In genomic region chr10:132373241-132373955, GRCh38 we compare ENCODE assay signal across 16 cellular contexts. TPM values are rescaled to one million over a fixed set of nuclear protein-coding genes. Genes with fewer than 3 reads are reported as not detected.
DNase-seq lines count a peak whose midpoint lies in the region; ATAC-seq and TF ChIP-seq lines count a peak whose summit lies in the region.
"Had no signal": no experiment of that assay in that cellular context is flagged by ENCODE, and none has a peak within 500 bp of the region (broad histone marks: within the 10 kb centered on the region; RNA-seq: fewer than 3 reads in every experiment).

No MANE protein-coding gene starts in this region.

- no peaks in the 10 kb centered on the region for H3K79me2 ChIP-seq in GM23338 (replicated peaks; ENCODE audit: insufficient read depth)

- no peaks in the 10 kb centered on the region for H3K36me3 Mint-ChIP-seq in GM23338 (ENCODE audit: low read depth)

- no peaks in the 10 kb centered on the region for H4K20me1 ChIP-seq in GM23338 (replicated peaks; ENCODE audit: insufficient read depth)

- H3K36me3 ChIP-seq in RWPE2 (ENCODE audit: low read depth) (no peaks in the 10 kb centered on the region), lower lobe of right lung (no peaks in the 10 kb centered on the region), tibial artery (peaks cover 0 to 12% (median 0%) of the 10 kb centered on the region in 3 donors), GM23338 (ENCODE audit: insufficient read depth) (no peaks in the 10 kb centered on the region)

- no peaks in the 10 kb centered on the region for H3F3A ChIP-seq in GM23338 (replicated peaks; ENCODE audit: low read depth)

- ATAC-seq in RWPE2 (ENCODE audit: low read depth) (no peak), lower lobe of right lung (no peak), GM19035 (IDR thresholded peaks at IDR 0.05; ENCODE audit: unreplicated experiment) (no peak), GM18867 (IDR thresholded peaks at IDR 0.05; ENCODE audit: unreplicated experiment) (no peak), GM23338 (no peak)
- ATAC-seq: HCT116 had no signal

- no peak overlapping the region for H2AFZ ChIP-seq in GM23338

- H3K27ac ChIP-seq in RWPE2 (ENCODE audit: poor library complexity, severe bottlenecking) (no peak overlapping the region), lower lobe of right lung (no peak overlapping the region), tibial artery (no peak overlapping the region), GM23338 (ENCODE audit: low read depth) (no peak overlapping the region)

- H3K4me3 ChIP-seq in RWPE2 (ENCODE audit: severe bottlenecking) = no peak overlapping the region
- no peak overlapping the region for H3K4me3 ChIP-seq in lower lobe of right lung
- no peak overlapping the region for H3K4me3 ChIP-seq in tibial artery
- H3K4me3 ChIP-seq in GM23338 = no peak overlapping the region

- H3K27me3 ChIP-seq in RWPE2 (ENCODE audit: insufficient read depth, poor library complexity, severe bottlenecking) = no peaks in the 10 kb centered on the region
- no peaks in the 10 kb centered on the region for H3K27me3 ChIP-seq in lower lobe of right lung (ENCODE audit: low read depth)
- H3K27me3 ChIP-seq in tibial artery = no peaks in the 10 kb centered on the region
- H3K27me3 ChIP-seq in GM23338 (ENCODE audit: insufficient read depth) = no peaks in the 10 kb centered on the region

- intact Hi-C loops in lower lobe of right lung (cut with DNase I) = no loop called here
- intact Hi-C loops in tibial artery (cut with DNase I; ENCODE audit: low total_unique reads) = no loop called here

- TF ChIP-seq CTCF in RWPE2 (IDR thresholded peaks at IDR 0.05; ENCODE audit: poor library complexity, severe bottlenecking) = no peak
- no peak for TF ChIP-seq CTCF in lower lobe of right lung (IDR thresholded peaks at IDR 0.05)
- TF ChIP-seq CTCF in tibial artery (IDR thresholded peaks at IDR 0.05) = no peak
- TF ChIP-seq CTCF in GM23338 (conservative IDR thresholded peaks at IDR 0.05; ENCODE audit: low read depth in 2 of 2) = no peak

- no peaks in the 10 kb centered on the region for H3K9me2 ChIP-seq in GM23338 (ENCODE audit: insufficient read depth)

- H3K4me1 Mint-ChIP-seq in GM23338 = peaks cover 29% of the 10 kb centered on the region

- H3K9me3 Mint-ChIP-seq in GM23338 = no peaks in the 10 kb centered on the region
- H3K9me3 Mint-ChIP-seq: IgD-negative memory B cell had no signal

- peaks cover 10% of the 10 kb centered on the region for H3K27me3 Mint-ChIP-seq in GM23338 (ENCODE audit: insufficient read depth, low read depth, poor library complexity)

- no peak overlapping the region for H3K4me2 ChIP-seq in GM23338

- H3K27ac Mint-ChIP-seq in GM23338 = no peak overlapping the region

- H3K4me3 Mint-ChIP-seq in GM23338 = no peak overlapping the region; the same call in 2 of the 3 replicates

- H3K9me3 ChIP-seq in RWPE2 (ENCODE audit: severe bottlenecking) = no peaks in the 10 kb centered on the region
- no peaks in the 10 kb centered on the region for H3K9me3 ChIP-seq in lower lobe of right lung
- no peaks in the 10 kb centered on the region for H3K9me3 ChIP-seq in tibial artery

- H3K4me1 ChIP-seq in RWPE2 (ENCODE audit: insufficient read depth, poor library complexity, severe bottlenecking) (no peaks in the 10 kb centered on the region), lower lobe of right lung (peaks cover 21% of the 10 kb centered on the region), tibial artery (no peaks in the 10 kb centered on the region), GM23338 (ENCODE audit: insufficient read depth) (no peaks in the 10 kb centered on the region)

- DNase-seq in activated CD8-positive, alpha-beta memory T cell treated with anti-CD3 and anti-CD28 coated beads, Interleukin-2, amount 50 U/mL, for 4 hours = peak; percentile 9
- DNase-seq in activated CD8-positive, alpha-beta memory T cell treated with anti-CD3 and anti-CD28 coated beads, Interleukin-2, amount 50 U/mL, for 48 hours = no peak
- DNase-seq in RWPE2 (ENCODE audit: low spot score) = peak; percentile 42
- DNase-seq in lower lobe of right lung = peak; percentile 37
- peak; percentile 3 to 48 for DNase-seq in tibial artery
- no peak for DNase-seq in GM23338 (ENCODE audit: low spot score)
- DNase-seq: 8988T, C1 segment of cervical spinal cord, NCI-H1436, NCI-H2081, NCI-H524, RPMI8226 had no signal

TF ChIP-seq in GM23338, 12 proteins besides CTCF, POLR2A, EP300 and RAD21 (continues in another document):
- TF ChIP-seq ZNF114 (CRISPR knock-in tag; IDR thresholded peaks at IDR 0.05) (no peak), EZH2 (IDR thresholded peaks at IDR 0.05; ENCODE audit: low read depth, unreplicated experiment) (no peak), ZNF462 (CRISPR knock-in tag; IDR thresholded peaks at IDR 0.05) (no peak), POLR2AphosphoS5 (IDR thresholded peaks at IDR 0.05; ENCODE audit: low read depth) (no peak)

RNA-seq across cellular contexts. Expression of gene PWWP2B, which starts 23.6 kb away (rescaled TPM):
- 25.2 TPM for total RNA-seq in lower lobe of right lung
- total RNA-seq in GM23338 (2014; rRNA removed; shearing (Covaris generic)) = 8.6 and 12.8 TPM in 2 replicates
- 2.2 and 2.3 TPM in 2 replicates for polyA plus RNA-seq in GM23338 (2016; fragmentation: Nextera tagmentation; extraction: Ambion mirVana)

RNA-seq across cellular contexts. Expression of gene LRRC27, which starts 41.4 kb away (rescaled TPM):
- 15.5 TPM for total RNA-seq in lower lobe of right lung
- 3.1 and 3.5 TPM in 2 replicates for total RNA-seq in GM23338 (2014; rRNA removed; shearing (Covaris generic))
- 2.2 and 2.9 TPM in 2 replicates for polyA plus RNA-seq in GM23338 (2016; fragmentation: Nextera tagmentation; extraction: Ambion mirVana)

Comparison
In these comparisons a context has a peak if more than half of its experiments do, and no peak if none do; other contexts are left out.
1. DNase-seq: peak in activated CD8-positive, alpha-beta memory T cell treated with anti-CD3 and anti-CD28 coated beads, Interleukin-2, amount 50 U/mL, for 4 hours (single experiment), RWPE2 (single experiment), lower lobe of right lung (single experiment) and tibial artery (2 of 2); none in activated CD8-positive, alpha-beta memory T cell treated with anti-CD3 and anti-CD28 coated beads, Interleukin-2, amount 50 U/mL, for 48 hours (single experiment) and GM23338 (single experiment).